ENCODE assay signal across 8 cellular contexts in the genomic region with DNA sequence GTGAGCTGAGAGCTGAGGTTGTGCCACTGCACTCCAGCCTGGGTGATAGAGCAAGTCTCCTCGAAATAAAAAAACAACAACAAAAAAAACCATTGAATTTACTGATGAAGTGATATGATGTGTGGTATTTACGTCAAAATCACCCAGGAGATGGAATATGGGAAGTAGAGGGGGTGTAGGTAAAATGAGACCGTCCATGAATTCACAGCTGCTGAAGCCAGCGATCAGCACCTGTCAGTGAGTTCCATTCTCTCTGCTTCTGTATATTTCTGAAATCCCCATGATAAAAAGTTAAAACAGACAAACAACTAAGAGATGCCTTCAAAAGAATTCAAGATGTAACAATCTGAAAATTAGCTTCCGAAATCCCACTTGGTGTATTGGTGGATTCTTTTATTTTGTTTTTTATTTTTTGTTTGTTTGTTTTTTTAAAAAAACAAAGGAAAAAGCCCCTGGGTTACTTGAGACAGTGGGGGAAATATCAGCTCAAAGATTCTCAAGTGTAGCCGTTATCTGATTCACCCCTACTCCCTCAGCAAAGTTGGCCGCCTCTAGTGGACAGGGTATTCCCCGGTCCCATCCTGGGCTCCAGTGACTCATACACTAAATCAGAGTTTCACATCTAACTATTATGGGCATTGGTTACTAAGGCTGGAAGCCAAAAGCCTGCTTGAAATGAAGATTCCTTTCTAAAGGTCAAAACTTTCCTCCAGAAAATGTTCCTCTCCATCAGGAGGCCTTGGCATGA.
A peak's percentile ranks its signal among the peaks of the same experiment; 100 is the strongest.
DNase-seq lines count a peak whose midpoint lies in the region; ATAC-seq, FAIRE-seq and TF ChIP-seq lines count a peak whose summit lies in the region.

No MANE protein-coding gene starts in this region.

- H3K27me3 Mint-ChIP-seq in immature natural killer cell (ENCODE audit: low read depth in 3 of 3) = no peaks in the 10 kb centered on the region

- TF ChIP-seq CTCF in body of pancreas (IDR thresholded peaks at IDR 0.05) (no peak), smooth muscle cell (IDR thresholded peaks at IDR 0.05; ENCODE audit: borderline replicate concordance, insufficient read depth, poor library complexity, severe bottlenecking) (peak; percentile 24), testis (IDR thresholded peaks at IDR 0.05) (no peak)

- TF ChIP-seq POLR2A in GM12891 (IDR thresholded peaks at IDR 0.05; ENCODE audit: low read depth, low read length) (no peak), body of pancreas (IDR thresholded peaks at IDR 0.05) (no peak), testis (IDR thresholded peaks at IDR 0.05) (no peak)

- peak overlapping the region; percentile 67 for H3K9ac ChIP-seq in Karpas-422 (ENCODE audit: low read length)
- peak overlapping the region; percentile 9 for H3K9ac ChIP-seq in smooth muscle cell (ENCODE audit: low read depth)

- no peaks in the 10 kb centered on the region for H3F3A ChIP-seq in smooth muscle cell (ENCODE audit: low read depth)

- H3K27me3 ChIP-seq in Karpas-422 (ENCODE audit: low read length) (no peaks in the 10 kb centered on the region), body of pancreas (no peaks in the 10 kb centered on the region), smooth muscle cell (ENCODE audit: low read depth) (no peaks in the 10 kb centered on the region), testis (no peaks in the 10 kb centered on the region)

- H3K36me3 Mint-ChIP-seq in immature natural killer cell = peaks cover 0 to 3% (median 0%) of the 10 kb centered on the region in 3 donors

- WGBS in body of pancreas, 2 donors = 50 to 70% methylated on average over 8 of the region's 8 CpGs
- 60% methylated on average over 8 of the region's 8 CpGs for WGBS in smooth muscle cell (ENCODE audit: low lambda C conversion rate)
- WGBS in testis, 2 donors = 69 to 70% methylated on average over 8 of the region's 8 CpGs

- H3K79me2 ChIP-seq in Karpas-422 (ENCODE audit: low read length) = no peaks in the 10 kb centered on the region
- no peaks in the 10 kb centered on the region for H3K79me2 ChIP-seq in smooth muscle cell (ENCODE audit: low read depth)

- H3K9me2 ChIP-seq in Karpas-422 (replicated peaks; ENCODE audit: insufficient read depth, low read length) = no peaks in the 10 kb centered on the region

- H3K4me3 Mint-ChIP-seq in immature natural killer cell = no peak overlapping the region

- peak overlapping the region; percentile 74 for H3K4me2 ChIP-seq in Karpas-422 (ENCODE audit: low read depth, low read length, poor library complexity, severe bottlenecking)
- H3K4me2 ChIP-seq in smooth muscle cell = peak overlapping the region; percentile 51

- H2AFZ ChIP-seq in Karpas-422 (ENCODE audit: low read length) = no peak overlapping the region
- no peak overlapping the region for H2AFZ ChIP-seq in smooth muscle cell (ENCODE audit: low read depth)

- H3K36me3 ChIP-seq in Karpas-422 (ENCODE audit: insufficient read depth, low read length) = no peaks in the 10 kb centered on the region
- H3K36me3 ChIP-seq in body of pancreas (replicated peaks in 1 of 2; ENCODE audit: insufficient read depth in 1 of 2, low read depth in 2 of 2) = no peaks in the 10 kb centered on the region
- no peaks in the 10 kb centered on the region for H3K36me3 ChIP-seq in smooth muscle cell (ENCODE audit: low read depth)
- no peaks in the 10 kb centered on the region for H3K36me3 ChIP-seq in testis (ENCODE audit: low read depth, missing control alignments)

- H3K4me3 ChIP-seq in Karpas-422 (ENCODE audit: low read length) = peak overlapping the region; percentile 53
- H3K4me3 ChIP-seq in body of pancreas = no peak overlapping the region
- H3K4me3 ChIP-seq in smooth muscle cell = no peak overlapping the region
- H3K4me3 ChIP-seq in testis = no peak overlapping the region

- peak; percentile 89 for ATAC-seq in GM21529 (IDR thresholded peaks at IDR 0.05; ENCODE audit: unreplicated experiment)
- peak; percentile 71 for ATAC-seq in body of pancreas

- DNase-seq in GM12891 (ENCODE audit: insufficient read length, low spot score) = no peak
- DNase-seq in Karpas-422 = peak; percentile 77
- DNase-seq in body of pancreas = peak in 3 of 4 donors; percentile 17 to 38 (median 21)
- DNase-seq in smooth muscle cell (lab: John Stamatoyannopoulos, UW; ENCODE audit: unreplicated experiment) = no peak
- no peak for DNase-seq in immature natural killer cell
- DNase-seq in anterior cingulate cortex (lab: John Stamatoyannopoulos, UW) = no peak
- DNase-seq in testis = no peak

- H3K27ac ChIP-seq in Karpas-422 (ENCODE audit: low read length) (peak overlapping the region; percentile 96), body of pancreas (no peak overlapping the region), smooth muscle cell (ENCODE audit: low read depth) (peak overlapping the region; percentile 71), testis (no peak overlapping the region)

- peak overlapping the region in 3 of 6 donors; percentile 14 to 49 (median 40) for H3K27ac Mint-ChIP-seq in immature natural killer cell

- FAIRE-seq in GM12891 (lab: Jason Lieb, UNC) = peak; percentile 59

- no peaks in the 10 kb centered on the region for H4K20me1 ChIP-seq in Karpas-422 (ENCODE audit: insufficient read depth, low read depth, low read length)
- H4K20me1 ChIP-seq in smooth muscle cell (ENCODE audit: low read depth) = no peaks in the 10 kb centered on the region

- intact Hi-C loops in body of pancreas (cut with DNase I) (no loop called here), testis (cut with DNase I; ENCODE audit: low total_unique reads) (no loop called here)

- peaks cover 66% of the 10 kb centered on the region for H3K4me1 ChIP-seq in Karpas-422 (ENCODE audit: low read length)
- H3K4me1 ChIP-seq in body of pancreas = no peaks in the 10 kb centered on the region
- H3K4me1 ChIP-seq in smooth muscle cell (ENCODE audit: low read depth) = no peaks in the 10 kb centered on the region
- peaks cover 4% of the 10 kb centered on the region for H3K4me1 ChIP-seq in testis

- H3K4me1 Mint-ChIP-seq in immature natural killer cell = peaks cover 24 to 31% of the 10 kb centered on the region in 2 donors

- H3K9me3 ChIP-seq in Karpas-422 (ENCODE audit: low read length) (no peaks in the 10 kb centered on the region), body of pancreas (no peaks in the 10 kb centered on the region), smooth muscle cell (replicated peaks; ENCODE audit: low read depth) (no peaks in the 10 kb centered on the region), testis (no peaks in the 10 kb centered on the region)

- no peaks in the 10 kb centered on the region for H3K9me3 Mint-ChIP-seq in immature natural killer cell

TF ChIP-seq in GM12891, 5 proteins besides CTCF, POLR2A, EP300 and RAD21:
- TF ChIP-seq POLR2AphosphoS5 (IDR thresholded peaks at IDR 0.05; ENCODE audit: low read depth, low read length) (no peak), TAF1 (IDR thresholded peaks at IDR 0.05; ENCODE audit: low read depth, low read length) (no peak), PAX5 (IDR thresholded peaks at IDR 0.05; ENCODE audit: insufficient read depth, low read length, severe bottlenecking) (no peak), SPI1 (IDR thresholded peaks at IDR 0.05; ENCODE audit: low read depth, low read length) (no peak), POU2F2 (IDR thresholded peaks at IDR 0.05; ENCODE audit: low read depth, low read length) (no peak)

Comparison
In these comparisons a context has a peak if more than half of its experiments do, and no peak if none do; other contexts are left out.
1. DNase-seq: peak in Karpas-422 (single experiment) and body of pancreas (3 of 4); none in GM12891 (single experiment), smooth muscle cell (single experiment), immature natural killer cell (0 of 3), anterior cingulate cortex (0 of 58) and testis (single experiment).
2. H3K27ac ChIP-seq: peak in Karpas-422 (single experiment) and smooth muscle cell (single experiment); none in body of pancreas (0 of 4) and testis (0 of 2).